Comparison of ENCODE assay signal across 13 cellular contexts in the genomic region with DNA sequence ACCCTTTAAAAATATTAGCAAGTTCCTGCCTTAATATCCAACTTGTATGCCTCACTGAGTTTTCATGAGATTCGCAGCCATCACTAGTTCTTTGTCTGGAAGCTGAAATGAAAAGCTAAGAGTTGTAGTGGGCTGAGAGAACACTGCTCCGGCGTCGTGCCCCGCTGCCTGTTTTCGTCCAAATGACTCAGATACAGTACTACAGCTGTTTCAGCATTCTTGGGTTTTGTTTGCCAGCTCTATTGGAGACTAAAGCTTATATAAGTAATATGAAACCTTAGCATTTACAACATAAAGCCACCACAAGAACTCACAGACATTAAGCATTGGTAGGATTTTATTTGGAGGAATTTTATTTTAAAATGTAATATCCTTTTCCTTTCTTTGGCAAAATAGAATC.
DNase-seq lines count a peak whose midpoint lies in the region; ATAC-seq and TF ChIP-seq lines count a peak whose summit lies in the region.
"Had no signal": no experiment of that assay in that cellular context is flagged by ENCODE, and none has a peak within 500 bp of the region (broad histone marks: within the 10 kb centered on the region; RNA-seq: fewer than 3 reads in every experiment).

No MANE protein-coding gene starts in this region.

- WGBS in psoas muscle, 3 donors: 8 to 25% (median 20%) methylated on average over 6 of the region's 6 CpGs

- intact Hi-C loops in psoas muscle (cut with DNase I): no loop called here

- peak overlapping the region; percentile 91; the same call in 1 of the 2 replicates for H2AFZ ChIP-seq in OCI-LY1 (ENCODE audit: low read length)

- H3K4me2 ChIP-seq in OCI-LY1 (ENCODE audit: low read length): peak overlapping the region; percentile 35; the same call in 1 of the 2 replicates

- H3K9me3 ChIP-seq in OCI-LY1 (ENCODE audit: low read length) (peaks cover 9% of the 10 kb centered on the region; the same call in 1 of the 2 replicates), psoas muscle (no peaks in the 10 kb centered on the region)
- H3K9me3 ChIP-seq: uterus had no signal

- ATAC-seq in psoas muscle (peak in 3 of 4 donors; percentile 71 to 81 (median 79)), GM21717 (IDR thresholded peaks at IDR 0.05; ENCODE audit: unreplicated experiment) (no peak)
- ATAC-seq: effector memory CD8-positive, alpha-beta T cell; HCT116; Right ventricle myocardium inferior had no signal

- no peaks in the 10 kb centered on the region for H4K20me1 ChIP-seq in OCI-LY1 (ENCODE audit: insufficient read depth, low read length)

- H3K27ac ChIP-seq in OCI-LY1 (ENCODE audit: low read depth, low read length, poor library complexity, severe bottlenecking) (peak overlapping the region; percentile 28), psoas muscle (no peak overlapping the region)
- H3K27ac ChIP-seq: uterus had no signal

- no peak for TF ChIP-seq CTCF in OCI-LY1 (IDR thresholded peaks at IDR 0.05; ENCODE audit: low read length)
- no peak for TF ChIP-seq CTCF in fibroblast of the aortic adventitia (IDR thresholded peaks at IDR 0.05; ENCODE audit: insufficient read depth, low read length)
- no peak for TF ChIP-seq CTCF in psoas muscle (IDR thresholded peaks at IDR 0.05)

- H3K9me2 ChIP-seq in OCI-LY1 (ENCODE audit: low read depth, low read length): no peaks in the 10 kb centered on the region

- H3K9ac ChIP-seq in OCI-LY1 (ENCODE audit: low read length): peak overlapping the region; percentile 43; the same call in 1 of the 2 replicates

- H3K27me3 ChIP-seq in OCI-LY1 (ENCODE audit: insufficient read depth, low read length) (no peaks in the 10 kb centered on the region), psoas muscle (ENCODE audit: insufficient read depth in 3 of 3, low read length in 2 of 3) (no peaks in the 10 kb centered on the region)
- H3K27me3 ChIP-seq: uterus had no signal

- H3K4me1 ChIP-seq in OCI-LY1 (ENCODE audit: insufficient read depth, low read length, severe bottlenecking) (peaks cover 24% of the 10 kb centered on the region), psoas muscle (peaks cover 9% of the 10 kb centered on the region)
- H3K4me1 ChIP-seq: uterus had no signal

- H3F3A ChIP-seq in OCI-LY1 (ENCODE audit: insufficient read depth, low read length): no peaks in the 10 kb centered on the region

- H3K4me3 ChIP-seq in OCI-LY1 (ENCODE audit: low read depth, low read length, poor library complexity, severe bottlenecking): no peak overlapping the region
- no peak overlapping the region for H3K4me3 ChIP-seq in fibroblast of the aortic adventitia (ENCODE audit: low read depth, low read length)
- no peak overlapping the region for H3K4me3 ChIP-seq in psoas muscle
- H3K4me3 ChIP-seq: uterus had no signal

- no peaks in the 10 kb centered on the region for H3K79me2 ChIP-seq in OCI-LY1 (ENCODE audit: insufficient read depth, low read length)

- DNase-seq in GM03348 (ENCODE audit: low spot score) (peak; percentile 65), fibroblast of the aortic adventitia (ENCODE audit: low read depth) (peak; percentile 88), psoas muscle (peak; percentile 22 to 52), HPDE6-E6E7 (ENCODE audit: extremely low spot score) (no peak)
- no peak for DNase-seq in stimulated activated CD4-positive, alpha-beta T cell treated with anti-CD3 and anti-CD28 coated beads, Interleukin-15, amount 100 ng/mL, for 24 hours
- DNase-seq in activated CD4-positive, alpha-beta T cell treated with anti-CD3 and anti-CD28 coated beads for 4 hours: no peak
- DNase-seq: effector memory CD8-positive, alpha-beta T cell; NCI-H1092 treated with DMSO at 0.1 percent for 48 hours; uterus had no signal

- no peaks in the 10 kb centered on the region for H3K36me3 ChIP-seq in OCI-LY1 (ENCODE audit: insufficient read depth, low read length)
- no peaks in the 10 kb centered on the region for H3K36me3 ChIP-seq in psoas muscle (ENCODE audit: insufficient read depth in 1 of 2, low read depth in 1 of 2)
- H3K36me3 ChIP-seq: uterus had no signal

Comparison
In these comparisons a context has a peak if more than half of its experiments do, and no peak if none do; other contexts are left out.
1. DNase-seq: peak in GM03348 (single experiment), fibroblast of the aortic adventitia (single experiment) and psoas muscle (2 of 2); none in stimulated activated CD4-positive, alpha-beta T cell treated with anti-CD3 and anti-CD28 coated beads, Interleukin-15, amount 100 ng/mL, for 24 hours (single experiment), HPDE6-E6E7 (single experiment) and activated CD4-positive, alpha-beta T cell treated with anti-CD3 and anti-CD28 coated beads for 4 hours (0 of 2).